Comparison of ENCODE assay signal across 8 cellular contexts in genomic region chr17:82291582-82292250, GRCh38. TPM values are rescaled to one million over a fixed set of nuclear protein-coding genes. Genes with fewer than 3 reads are reported as not detected.
DNase-seq lines count a peak whose midpoint lies in the region; FAIRE-seq and TF ChIP-seq lines count a peak whose summit lies in the region.

No MANE protein-coding gene starts in this region.

- H3K9ac ChIP-seq in H1 (replicated peaks in 1 of 4; ENCODE audit: extremely low read depth in 1 of 4, low read depth in 3 of 4, low read length in 3 of 4): peak overlapping the region in 1 of 4 experiments; percentile 68; a peak in 2 of 7 replicates

- H3K9me2 ChIP-seq in OCI-LY7 (ENCODE audit: insufficient read depth, low read length): no peaks in the 10 kb centered on the region

- H4K91ac ChIP-seq in H1 (replicated peaks; ENCODE audit: insufficient read length, low read length): no peak overlapping the region

- H3K27ac ChIP-seq in OCI-LY7 (ENCODE audit: low read depth, low read length, poor library complexity, severe bottlenecking): peak overlapping the region; percentile 82
- H3K27ac ChIP-seq in H1 (ENCODE audit: low read depth, low read length): no peak overlapping the region
- no peak overlapping the region for H3K27ac ChIP-seq in ovary

- FAIRE-seq in H1 (lab: Jason Lieb, UNC): no peak

- peaks cover 7% of the 10 kb centered on the region for H3K36me3 Mint-ChIP-seq in Caco-2 (ENCODE audit: insufficient read depth, unreplicated experiment)

- no peaks in the 10 kb centered on the region for H3K79me1 ChIP-seq in H1 (ENCODE audit: low read depth, low read length)

- no peak overlapping the region for H3K23ac ChIP-seq in H1 (ENCODE audit: insufficient read length)

- H4K8ac ChIP-seq in H1 (ENCODE audit: extremely low read depth, insufficient read depth, low read length): no peak overlapping the region

- H3K27me3 Mint-ChIP-seq in Caco-2 (ENCODE audit: insufficient read depth, unreplicated experiment): no peaks in the 10 kb centered on the region

- no peaks in the 10 kb centered on the region for H3K9me3 Mint-ChIP-seq in Caco-2 (ENCODE audit: unreplicated experiment)

- CTCF ChIA-PET in Caco-2 (lab: Charles Lee) (interaction anchor here (0.9 to 1.0 kb wide), 2 partner anchors 8 to 37 kb away, joined by 3 read pairs; no protein-coding TSS in a partner anchor), OCI-LY7 (lab: Charles Lee; ENCODE audit: unreplicated experiment) (no interaction called here), H1 (lab: Charles Lee; ENCODE audit: partially characterized antibody) (interaction anchor here (0.7 to 1.3 kb wide), 2 partner anchors 30 to 37 kb away, joined by 3 to 4 read pairs; no protein-coding TSS in a partner anchor)

- intact Hi-C loops in Caco-2 (cut with micrococcal nuclease; ENCODE audit: unreplicated experiment): loop anchor here (1.0 kb wide), 1 partner anchor 24 kb away; no protein-coding TSS in a partner anchor
- intact Hi-C loops in OCI-LY7 (cut with micrococcal nuclease; ENCODE audit: unreplicated experiment): loop anchor here (1.0 to 10.0 kb wide), 3 partner anchors 18 to 263 kb away; partner anchors contain the start of gene CSNK1D
- intact Hi-C loops in ovary (cut with DNase I): loop anchor here in 1 of 4 donors (10.0 kb wide), 1 partner anchor 57 kb away; no protein-coding TSS in a partner anchor

- H2BK12ac ChIP-seq in H1 (ENCODE audit: low read depth, low read length): no peak overlapping the region

- H3K4me3 ChIP-seq in Caco-2 (ENCODE audit: low read depth, low read length) (peak overlapping the region; percentile 57), OCI-LY7 (ENCODE audit: low read depth, low read length, poor library complexity, severe bottlenecking) (peak overlapping the region; percentile 85), H1 (ENCODE audit: extremely low read depth in 1 of 4, insufficient read depth in 2 of 4, low read depth in 3 of 4, low read length in 4 of 4) (peak overlapping the region; percentile 57 to 98 (median 72)), ovary (peak overlapping the region; percentile 62)

- DNase-seq in Caco-2 (no peak), OCI-LY7 (ENCODE audit: low spot score) (no peak), H1 (ENCODE audit: low read depth in 1 of 2, low spot score in 2 of 2) (no peak), ovary (no peak), NCI-H1105 (lab: John Stamatoyannopoulos, UW) (no peak), NCI-H1417 treated with DMSO at 0.1 percent for 48 hours (lab: John Stamatoyannopoulos, UW) (no peak), NCI-H774 (lab: John Stamatoyannopoulos, UW) (no peak), NCI-H2029 (lab: John Stamatoyannopoulos, UW) (no peak)

- H3K4me1 Mint-ChIP-seq in Caco-2 (ENCODE audit: low read depth, unreplicated experiment): peaks cover 46% of the 10 kb centered on the region

- POLR2A ChIA-PET in Caco-2 (lab: Charles Lee) (interaction anchor here (1.3 to 1.4 kb wide), 3 partner anchors 15 to 19 kb away, joined by 3 to 9 read pairs (median 5); partner anchors contain the start of gene CSNK1D), OCI-LY7 (lab: Charles Lee) (interaction anchor here (1.1 to 1.3 kb wide), 4 partner anchors 8 to 313 kb away, joined by 3 to 4 read pairs (median 4); no protein-coding TSS in a partner anchor), H1 (lab: Charles Lee; ENCODE audit: partially characterized antibody) (interaction anchor here (0.6 to 3.5 kb wide), 8 partner anchors 10 to 81 kb away, joined by 3 to 41 read pairs (median 4); partner anchors contain the start of gene CSNK1D)

- H3K9me3 ChIP-seq in Caco-2 (no peaks in the 10 kb centered on the region), OCI-LY7 (ENCODE audit: low read length) (no peaks in the 10 kb centered on the region), H1 (ENCODE audit: insufficient read depth in 2 of 2, low read depth in 1 of 2, low read length in 1 of 2) (0 out of 4 replicates have a peak, but pooled peaks cover 0 to 3% of the 10 kb centered on the region in 2 experiments), ovary (no peaks in the 10 kb centered on the region)

- H2BK15ac ChIP-seq in H1 (ENCODE audit: low read length): no peak overlapping the region

- BruUV-seq in Caco-2 (replicated peaks; lab: Mats Ljungman, UMichigan) (no TSS peak), OCI-LY7 (replicated peaks; lab: Mats Ljungman, UMichigan) (no TSS peak)

- no peak overlapping the region for H3K18ac ChIP-seq in H1 (ENCODE audit: extremely low read depth, low read length)

- H3K4me2 ChIP-seq in OCI-LY7 (ENCODE audit: low read length) (peak overlapping the region; percentile 84), H1 (ENCODE audit: insufficient read depth in 1 of 2, low read depth in 2 of 2, low read length in 2 of 2) (peak overlapping the region; percentile 56 to 80)

- no peak for TF ChIP-seq RAD21 in H1 (IDR thresholded peaks at IDR 0.05 in 1 of 2, conservative IDR thresholded peaks at IDR 0.05 in 1 of 2; ENCODE audit: low read depth in 2 of 2, low read length in 2 of 2)

- H3K4me1 ChIP-seq in Caco-2 (peaks cover 68% of the 10 kb centered on the region), OCI-LY7 (ENCODE audit: insufficient read depth, low read length, poor library complexity, severe bottlenecking) (peaks cover 31% of the 10 kb centered on the region), H1 (replicated peaks in 1 of 4; ENCODE audit: control insufficient read depth in 3 of 4, insufficient read depth in 4 of 4, low read length in 3 of 4) (peaks cover 0 to 11% (median 2%) of the 10 kb centered on the region in 4 experiments; a peak in 4 of 7 replicates), ovary (ENCODE audit: insufficient read depth) (peaks cover 15% of the 10 kb centered on the region)

- H3K36me3 ChIP-seq in Caco-2 (ENCODE audit: control insufficient read depth, insufficient read depth, low read length): no peaks in the 10 kb centered on the region
- no peaks in the 10 kb centered on the region for H3K36me3 ChIP-seq in OCI-LY7 (ENCODE audit: insufficient read depth, low read length)
- no peaks in the 10 kb centered on the region for H3K36me3 ChIP-seq in H1 (ENCODE audit: control insufficient read depth in 2 of 4, insufficient read depth in 4 of 4, low read length in 3 of 4)
- no peaks in the 10 kb centered on the region for H3K36me3 ChIP-seq in ovary

- TF ChIP-seq POLR2A in H1 (IDR thresholded peaks at IDR 0.05; ENCODE audit: control extremely low read depth in 1 of 2, low read depth in 2 of 2, low read length in 2 of 2) (no peak), ovary (IDR thresholded peaks at IDR 0.05) (no peak)

- no peak overlapping the region for H3K14ac ChIP-seq in H1 (ENCODE audit: insufficient read length)

- no peak overlapping the region for H3K56ac ChIP-seq in H1 (replicated peaks; ENCODE audit: insufficient read length, low read depth, low read length)

- H4K5ac ChIP-seq in H1 (ENCODE audit: insufficient read length, low read depth, low read length): no peak overlapping the region

- no peak overlapping the region for H3K4ac ChIP-seq in H1 (replicated peaks; ENCODE audit: insufficient read length, low read depth, low read length)

- TF ChIP-seq CTCF in Caco-2 (IDR thresholded peaks at IDR 0.05; ENCODE audit: insufficient read depth in 1 of 2, low read depth in 1 of 2, low read length in 1 of 2, severe bottlenecking in 1 of 2, unreplicated experiment in 1 of 2) (no peak), OCI-LY7 (conservative IDR thresholded peaks at IDR 0.05; ENCODE audit: low read length) (no peak), H1 (IDR thresholded peaks at IDR 0.05; ENCODE audit: control extremely low read depth in 1 of 3, insufficient read depth in 1 of 3, low read depth in 1 of 3, low read length in 3 of 3) (no peak), ovary (IDR thresholded peaks at IDR 0.05) (no peak)

- no peaks in the 10 kb centered on the region; the same call in 1 of the 2 replicates for H3K23me2 ChIP-seq in H1 (ENCODE audit: low read depth, low read length)

- no peak for TF ChIP-seq EP300 in H1 (IDR thresholded peaks at IDR 0.05; ENCODE audit: borderline replicate concordance in 1 of 2, low read depth in 2 of 2, low read length in 2 of 2)
- no peak for TF ChIP-seq EP300 in ovary (IDR thresholded peaks at IDR 0.05)

- no peak overlapping the region for H2BK5ac ChIP-seq in H1 (ENCODE audit: low read depth, low read length)

- peak overlapping the region; percentile 75 for H3K4me3 Mint-ChIP-seq in Caco-2 (ENCODE audit: unreplicated experiment)

- peak overlapping the region; percentile 49 for H3K27ac Mint-ChIP-seq in Caco-2 (ENCODE audit: unreplicated experiment)

- H2AK5ac ChIP-seq in H1 (ENCODE audit: low read depth, low read length): 0 out of 2 replicates have a peak overlapping the region, but pooled peaks have one; percentile 24

- H4K20me1 ChIP-seq in OCI-LY7 (ENCODE audit: insufficient read depth, low read length) (no peaks in the 10 kb centered on the region), H1 (replicated peaks in 1 of 2; ENCODE audit: control insufficient read depth in 1 of 2, insufficient read depth in 2 of 2, low read length in 2 of 2) (peaks cover 0 to 2% of the 10 kb centered on the region in 2 experiments)

- no peaks in the 10 kb centered on the region for H3K27me3 ChIP-seq in Caco-2 (replicated peaks; ENCODE audit: control insufficient read depth, insufficient read depth, low read length)
- H3K27me3 ChIP-seq in H1 (replicated peaks in 1 of 4; ENCODE audit: control insufficient read depth in 3 of 4, extremely low read depth in 1 of 4, insufficient read depth in 3 of 4, low read length in 3 of 4): peaks cover 0 to 7% (median 3%) of the 10 kb centered on the region in 4 experiments; a peak in 2 of 7 replicates
- no peaks in the 10 kb centered on the region for H3K27me3 ChIP-seq in ovary

- 88% methylated on average over 19 of the region's 19 CpGs; no CpG with 5 or more reads in 1 of the 2 experiments for WGBS in H1 (ENCODE audit: extremely low coverage in 1 of 2, insufficient coverage in 1 of 2, insufficient read length in 1 of 2, insufficient replicate concordance in 2 of 2, low coverage in 1 of 2, low lambda C conversion rate in 2 of 2, missing lambda C conversion rate in 1 of 2), 2 experiments
- 82 to 85% (median 82%) methylated on average over 19 of the region's 19 CpGs for WGBS in ovary, 3 donors

- H2AFZ ChIP-seq in OCI-LY7 (ENCODE audit: low read length): no peak overlapping the region; the same call in 1 of the 2 replicates
- no peak overlapping the region for H2AFZ ChIP-seq in H1 (ENCODE audit: low read length)

- H3K79me2 ChIP-seq in OCI-LY7 (ENCODE audit: insufficient read depth, low read depth, low read length) (peaks cover 7% of the 10 kb centered on the region; the same call in 1 of the 2 replicates), H1 (ENCODE audit: control insufficient read depth in 1 of 2, insufficient read depth in 2 of 2, low read length in 2 of 2) (no peaks in the 10 kb centered on the region; a peak in 1 of 4 replicates)

- H2BK120ac ChIP-seq in H1 (replicated peaks; ENCODE audit: low read depth, low read length): no peak overlapping the region

- no peak overlapping the region for H2BK20ac ChIP-seq in H1 (ENCODE audit: low read length)

RNA-seq across cellular contexts. Expression of gene CSNK1D, which starts 18.2 kb away (rescaled TPM):
- total RNA-seq in Caco-2 (2022): 196 TPM in 2 replicates
- 39.7 and 53.0 TPM in 2 replicates for total RNA-seq in OCI-LY7 (2014; rRNA removed; shearing (Covaris generic))
- 170 and 181 TPM in 2 replicates for total RNA-seq in OCI-LY7 (2022)
- total RNA-seq in H1 (2021; fragmentation: NEBNext Ultra II Directional; extraction: Animal tissue kit (Norgen Biotek cat#: 25700)): 103 and 107 TPM in 2 replicates
- polyA plus RNA-seq in H1 (2011; rRNA removed): 73.5 and 114 TPM in 2 replicates
- polyA plus RNA-seq in H1 (2011; cell fraction: cytosol; rRNA removed): 90.3 TPM
- polyA plus RNA-seq in H1 (2011; cell fraction: nucleus; rRNA removed): 219 TPM
- polyA plus RNA-seq in H1 (2012, experiment 1 of 2): 88.4 to 98.7 TPM (median 95.5 TPM) in 4 replicates
- 70.5 TPM for polyA plus RNA-seq in H1 (2012, experiment 2 of 2)
- polyA plus RNA-seq in H1 (2013, experiment 1 of 2): 70.2 TPM
- polyA plus RNA-seq in H1 (2013, experiment 2 of 2): 70.1 TPM
- 71.2 and 71.6 TPM in 2 replicates for polyA minus RNA-seq in H1 (2011; rRNA and poly(A)+ RNA removed)
- 31.2 TPM for polyA minus RNA-seq in H1 (2011; cell fraction: cytosol; rRNA and poly(A)+ RNA removed)
- 60.9 TPM for polyA minus RNA-seq in H1 (2011; cell fraction: nucleus; rRNA and poly(A)+ RNA removed)
- total RNA-seq in ovary: 100 to 1,000 TPM in 5 of 7 donors, 10 to 100 TPM in 2; 46.0 to 160 (median 121) TPM
- 100 to 1,000 TPM in 1 of 2 donors, 10 to 100 TPM in 1; 81.2 to 134 TPM for polyA plus RNA-seq in ovary

RNA-seq across cellular contexts. Expression of gene CD7, which starts 25.7 kb away (rescaled TPM):
- total RNA-seq in Caco-2 (2022) (0.37 and 0.93 TPM in 2 replicates), OCI-LY7 (2022) (not detected in 2 replicates), ovary (1 to 10 TPM in 4 of 7 donors, under 1 TPM in 1, not detected in 2; 0.58 to 1.3 (median 1.1) TPM)
- not detected in 2 replicates for total RNA-seq in OCI-LY7 (2014; rRNA removed; shearing (Covaris generic))
- 0.86 and 1.3 TPM in 2 replicates for total RNA-seq in H1 (2021; fragmentation: NEBNext Ultra II Directional; extraction: Animal tissue kit (Norgen Biotek cat#: 25700))
- polyA plus RNA-seq in H1 (2011; rRNA removed) (0.83 and 1.8 TPM in 2 replicates), ovary (under 1 TPM in 1 of 2 donors, not detected in 1; 0.48 TPM)
- polyA plus RNA-seq in H1 (2011; cell fraction: cytosol; rRNA removed): 0.90 TPM
- polyA plus RNA-seq in H1 (2011; cell fraction: nucleus; rRNA removed): 1.3 TPM
- 0.37 to 2.0 TPM (median 1.2 TPM) in 4 replicates for polyA plus RNA-seq in H1 (2012, experiment 1 of 2)
- polyA plus RNA-seq in H1 (2012, experiment 2 of 2): 0.37 TPM
- polyA plus RNA-seq in H1 (2013, experiment 1 of 2): 1.7 TPM
- 1.9 TPM for polyA plus RNA-seq in H1 (2013, experiment 2 of 2)
- 0.12 TPM in 1 of 2 replicates, not detected in the other for polyA minus RNA-seq in H1 (2011; rRNA and poly(A)+ RNA removed)
- not detected for polyA minus RNA-seq in H1 (2011; cell fraction: cytosol; rRNA and poly(A)+ RNA removed)
- 0.50 TPM for polyA minus RNA-seq in H1 (2011; cell fraction: nucleus; rRNA and poly(A)+ RNA removed)

RNA-seq across cellular contexts. Expression of gene SECTM1, which starts 41.9 kb away (rescaled TPM):
- total RNA-seq in Caco-2 (2022): 0.37 and 0.75 TPM in 2 replicates
- total RNA-seq in OCI-LY7 (2014; rRNA removed; shearing (Covaris generic)): not detected in 2 replicates
- total RNA-seq in OCI-LY7 (2022): not detected in 2 replicates
- total RNA-seq in H1 (2021; fragmentation: NEBNext Ultra II Directional; extraction: Animal tissue kit (Norgen Biotek cat#: 25700)): 0.20 and 0.57 TPM in 2 replicates
- polyA plus RNA-seq in H1 (2011; rRNA removed): 0.46 and 0.65 TPM in 2 replicates
- 0.69 TPM for polyA plus RNA-seq in H1 (2011; cell fraction: cytosol; rRNA removed)
- 0.36 TPM for polyA plus RNA-seq in H1 (2011; cell fraction: nucleus; rRNA removed)
- 0.42 to 0.99 TPM (median 0.48 TPM) in 3 of 4 replicates, not detected in the other for polyA plus RNA-seq in H1 (2012, experiment 1 of 2)
- polyA plus RNA-seq in H1 (2012, experiment 2 of 2): 0.29 TPM
- polyA plus RNA-seq in H1 (2013, experiment 1 of 2): 0.14 TPM
- polyA plus RNA-seq in H1 (2013, experiment 2 of 2): 0.20 TPM
- 0.35 and 0.68 TPM in 2 replicates for polyA minus RNA-seq in H1 (2011; rRNA and poly(A)+ RNA removed)
- polyA minus RNA-seq in H1 (2011; cell fraction: cytosol; rRNA and poly(A)+ RNA removed): not detected
- not detected for polyA minus RNA-seq in H1 (2011; cell fraction: nucleus; rRNA and poly(A)+ RNA removed)
- 10 to 100 TPM in 1 of 7 donors, 1 to 10 TPM in 6; 3.9 to 20.8 (median 9.1) TPM for total RNA-seq in ovary
- 1 to 10 TPM; 2.1 to 7.9 TPM for polyA plus RNA-seq in ovary
